Comparison of ENCODE assay signal across 9 cellular contexts in the genomic region with DNA sequence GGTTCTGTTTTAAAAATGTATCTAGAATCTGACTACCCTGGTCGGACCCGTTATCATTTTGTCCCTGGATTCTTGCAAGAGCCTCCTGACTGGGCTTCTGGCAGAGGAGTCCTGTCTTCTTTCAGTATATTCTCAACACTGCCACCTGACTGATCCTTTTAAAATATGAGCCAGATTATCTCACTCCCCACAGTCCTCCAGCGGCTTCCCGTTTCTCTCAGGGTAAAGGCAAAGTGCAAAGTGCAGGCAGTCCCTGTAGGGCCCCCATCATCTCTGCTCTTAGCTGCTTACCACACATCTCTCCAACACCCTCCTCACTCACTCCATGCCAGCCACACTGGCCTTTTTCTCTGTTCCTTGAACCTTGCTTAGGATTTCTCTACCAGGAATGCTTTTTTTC. TPM values are rescaled to one million over a fixed set of nuclear protein-coding genes. Genes with fewer than 3 reads are reported as not detected.
DNase-seq lines count a peak whose midpoint lies in the region; ATAC-seq and TF ChIP-seq lines count a peak whose summit lies in the region.
"Had no signal": no experiment of that assay in that cellular context is flagged by ENCODE, and none has a peak within 500 bp of the region (broad histone marks: within the 10 kb centered on the region; RNA-seq: fewer than 3 reads in every experiment).

No MANE protein-coding gene starts in this region.

- no peaks in the 10 kb centered on the region for H3K9me3 Mint-ChIP-seq in activated naive CD8-positive, alpha-beta T cell treated with anti-CD3 and anti-CD28 coated beads, Interleukin-2, amount 10 ng/mL, durations not matched to agents 7 days and 5 days

- no peaks in the 10 kb centered on the region for H3K27me3 Mint-ChIP-seq in activated naive CD8-positive, alpha-beta T cell treated with anti-CD3 and anti-CD28 coated beads, Interleukin-2, amount 10 ng/mL, durations not matched to agents 7 days and 5 days

- H3K36me3 ChIP-seq in suprapubic skin: no peaks in the 10 kb centered on the region

- H3K4me1 ChIP-seq in suprapubic skin: peaks cover 69% of the 10 kb centered on the region

- no peak for TF ChIP-seq CTCF in suprapubic skin (IDR thresholded peaks at IDR 0.05)

- H3K4me1 Mint-ChIP-seq in activated naive CD8-positive, alpha-beta T cell treated with anti-CD3 and anti-CD28 coated beads, Interleukin-2, amount 10 ng/mL, durations not matched to agents 7 days and 5 days: peaks cover 68% of the 10 kb centered on the region

- no peaks in the 10 kb centered on the region for H3K9me3 ChIP-seq in suprapubic skin

- POLR2A ChIA-PET in activated naive CD8-positive, alpha-beta T cell treated with anti-CD3 and anti-CD28 coated beads, Interleukin-2, amount 10 ng/mL, durations not matched to agents 7 days and 5 days (lab: Charles Lee): no interaction called here

- TF ChIP-seq EP300 in suprapubic skin (IDR thresholded peaks at IDR 0.05): no peak

- H3K27ac ChIP-seq in layer of hippocampus (ENCODE audit: low read depth, low read length): peak overlapping the region; percentile 54
- H3K27ac ChIP-seq in suprapubic skin: peak overlapping the region; percentile 82

- H3K27ac Mint-ChIP-seq in activated naive CD8-positive, alpha-beta T cell treated with anti-CD3 and anti-CD28 coated beads, Interleukin-2, amount 10 ng/mL, durations not matched to agents 7 days and 5 days: peak overlapping the region; percentile 68

- no peak for TF ChIP-seq POLR2A in suprapubic skin (IDR thresholded peaks at IDR 0.05)

- H3K27me3 ChIP-seq in layer of hippocampus (ENCODE audit: control insufficient read depth, insufficient read depth, low read length) (no peaks in the 10 kb centered on the region), suprapubic skin (no peaks in the 10 kb centered on the region)

- WGBS in suprapubic skin: 28% methylated on average over 4 of the region's 4 CpGs

- H3K4me3 ChIP-seq in suprapubic skin: no peak overlapping the region

- ATAC-seq in activated naive CD8-positive, alpha-beta T cell treated with anti-CD3 and anti-CD28 coated beads, Interleukin-2, amount 10 ng/mL, durations not matched to agents 7 days and 5 days (ENCODE audit: low read depth): peak; percentile 19

- DNase-seq in NCI-H1092 treated with DMSO at 0.1 percent for 48 hours (lab: John Stamatoyannopoulos, UW) (peak; percentile 27), NCI-H1092 (lab: John Stamatoyannopoulos, UW) (no peak), suprapubic skin (ENCODE audit: low spot score in 2 of 2) (no peak), SHP77 (lab: John Stamatoyannopoulos, UW) (no peak), RPMI8226 (no peak)
- DNase-seq in activated naive CD8-positive, alpha-beta T cell treated with anti-CD3 and anti-CD28 coated beads, Interleukin-2, amount 10 ng/mL, durations not matched to agents 7 days and 5 days: no peak
- no peak for DNase-seq in activated CD8-positive, alpha-beta memory T cell treated with anti-CD3 and anti-CD28 coated beads for 24 hours
- DNase-seq: NCI-H187 had no signal

- H3K4me3 Mint-ChIP-seq in activated naive CD8-positive, alpha-beta T cell treated with anti-CD3 and anti-CD28 coated beads, Interleukin-2, amount 10 ng/mL, durations not matched to agents 7 days and 5 days: peak overlapping the region; percentile 8

- H3K36me3 Mint-ChIP-seq in activated naive CD8-positive, alpha-beta T cell treated with anti-CD3 and anti-CD28 coated beads, Interleukin-2, amount 10 ng/mL, durations not matched to agents 7 days and 5 days: peaks cover 37% of the 10 kb centered on the region

RNA-seq across cellular contexts. Expression of a gene that starts 28.5 kb away (rescaled TPM):
- 10 to 100 TPM; 70.5 to 74.1 TPM for total RNA-seq in activated naive CD8-positive, alpha-beta T cell treated with anti-CD3 and anti-CD28 coated beads, Interleukin-2, amount 10 ng/mL, durations not matched to agents 7 days and 5 days
- 10 to 100 TPM; 23.6 to 50.4 (median 33.4) TPM for total RNA-seq in suprapubic skin
